Comparison of ENCODE assay signal across 8 cellular contexts in genomic region chr6:135180458-135181332, GRCh38. TPM values are rescaled to one million over a fixed set of nuclear protein-coding genes. Genes with fewer than 3 reads are reported as not detected.
DNase-seq lines count a peak whose midpoint lies in the region; ATAC-seq, FAIRE-seq and TF ChIP-seq lines count a peak whose summit lies in the region.

MYB (plus strand) TSS chr6:135181308; CDS start chr6:135181514, 206 bp downstream.

- H3K27ac Mint-ChIP-seq in activated B cell treated with CpG ODN at 0.5 μM for 24 hours, result peak within 1 kb of the TSS; percentile 88
- H3K27ac Mint-ChIP-seq in central memory CD8-positive, alpha-beta T cell (ENCODE audit: low read depth), result peak within 1 kb of the TSS; percentile 42

- H3K9me3 Mint-ChIP-seq in activated B cell treated with CpG ODN at 0.5 μM for 24 hours, result no peaks in the 10 kb centered on the region
- no peaks in the 10 kb centered on the region for H3K9me3 Mint-ChIP-seq in central memory CD8-positive, alpha-beta T cell

- DNase-seq in BE2C (peak; percentile 75), GM19238 (ENCODE audit: insufficient read length, low spot score) (peak; percentile 79), NCI-H446 treated with DMSO at 0.1 percent for 48 hours (lab: John Stamatoyannopoulos, UW) (peak; percentile 47), activated B cell treated with CpG ODN at 0.5 μM for 24 hours (peak; percentile 64), HepG2 (ENCODE audit: low spot score) (no peak)
- peak; percentile 31 to 45 for DNase-seq in central memory CD8-positive, alpha-beta T cell (ENCODE audit: low spot score in 2 of 2)
- peak; percentile 47 to 66 (median 55) for DNase-seq in stimulated activated CD4-positive, alpha-beta T cell treated with anti-CD3 and anti-CD28 coated beads, TNF-alpha, amount 100 ng/mL, for 48 hours (ENCODE audit: low read depth in 3 of 3)

- 9% methylated on average over 31 of the region's 83 CpGs for WGBS in HepG2 (ENCODE audit: low lambda C conversion rate)

- no peak for TF ChIP-seq POLR2A in HepG2 (IDR thresholded peaks at IDR 0.05; ENCODE audit: insufficient read depth in 1 of 2, low read depth in 2 of 2, low read length in 2 of 2)

- peak within 1 kb of the TSS; percentile 87 for H3K4me2 ChIP-seq in HepG2 (ENCODE audit: low read depth, low read length)

- no peak for TF ChIP-seq RAD21 in HepG2 (CRISPR knock-in tag; IDR thresholded peaks at IDR 0.05)

- H3K4me3 ChIP-seq in BE2C (ENCODE audit: low read depth, low read length), result peak within 1 kb of the TSS; percentile 73
- H3K4me3 ChIP-seq in HepG2 (replicated peaks in 1 of 3; ENCODE audit: insufficient read depth in 1 of 3, low read depth in 2 of 3, low read length in 3 of 3), result peak within 1 kb of the TSS; percentile 38 to 76 (median 57)

- POLR2A ChIA-PET in activated B cell treated with CpG ODN at 0.5 μM for 24 hours (lab: Charles Lee) (interaction anchor here (0.5 to 2.8 kb wide), 6 partner anchors 9 to 1109 kb away, joined by 3 to 16 read pairs (median 5); partner anchors contain the start of genes BCLAF1 and HBS1L), HepG2 (lab: Yijun Ruan, JAX) (no interaction called here)

- H3K9me3 ChIP-seq in BE2C (no peaks in the 10 kb centered on the region; the same call in 1 of the 2 replicates), HepG2 (ENCODE audit: low read length) (no peaks in the 10 kb centered on the region)

- no peaks in the 10 kb centered on the region for H4K20me1 ChIP-seq in HepG2 (ENCODE audit: insufficient read depth, low read length)

- no TSS peak for BruUV-seq in HepG2 (replicated peaks; lab: Mats Ljungman, UMichigan)

- no peak for TF ChIP-seq CTCF in BE2C (IDR thresholded peaks at IDR 0.05; ENCODE audit: low read depth, low read length)
- TF ChIP-seq CTCF in activated B cell treated with CpG ODN at 0.5 μM for 24 hours (IDR thresholded peaks at IDR 0.05), result no peak
- TF ChIP-seq CTCF in HepG2 (CRISPR knock-in tag; IDR thresholded peaks at IDR 0.05), result no peak

- peaks cover 27% of the 10 kb centered on the region for H3K27me3 ChIP-seq in BE2C
- peaks cover 7 to 54% of the 10 kb centered on the region in 2 experiments for H3K27me3 ChIP-seq in HepG2 (ENCODE audit: control insufficient read depth in 1 of 2, insufficient read depth in 2 of 2, low read length in 2 of 2)

- peak; percentile 45 for ATAC-seq in HG03432 (IDR thresholded peaks at IDR 0.05; ENCODE audit: unreplicated experiment)
- peak; percentile 51 for ATAC-seq in activated B cell treated with CpG ODN at 0.5 μM for 24 hours (ENCODE audit: low read depth)
- peak; percentile 57 for ATAC-seq in central memory CD8-positive, alpha-beta T cell (replicated peaks; ENCODE audit: extremely low read depth, poor library complexity, severe bottlenecking)
- peak; percentile 80 for ATAC-seq in HepG2

- H3K4me3 Mint-ChIP-seq in activated B cell treated with CpG ODN at 0.5 μM for 24 hours, result peak within 1 kb of the TSS; percentile 87
- peak within 1 kb of the TSS; percentile 90 for H3K4me3 Mint-ChIP-seq in central memory CD8-positive, alpha-beta T cell

- H3K9ac ChIP-seq in HepG2 (ENCODE audit: insufficient read depth, low read depth, low read length), result no peak within 1 kb of the TSS

- no peaks in the 10 kb centered on the region for H3K27me3 Mint-ChIP-seq in activated B cell treated with CpG ODN at 0.5 μM for 24 hours
- no peaks in the 10 kb centered on the region for H3K27me3 Mint-ChIP-seq in central memory CD8-positive, alpha-beta T cell

- intact Hi-C loops in activated B cell treated with CpG ODN at 0.5 μM for 24 hours (cut with micrococcal nuclease) (loop anchor here (1.0 to 5.0 kb wide), 9 partner anchors 17 to 1228 kb away; partner anchors contain the start of genes AHI1, BCLAF1 and TBPL1), HepG2 (cut with micrococcal nuclease; ENCODE audit: unreplicated experiment) (loop anchor here (5.0 kb wide), 1 partner anchor 33 kb away; no protein-coding TSS in a partner anchor)

- TF ChIP-seq EP300 in HepG2 (IDR thresholded peaks at IDR 0.05; ENCODE audit: low read depth in 2 of 2, low read length in 2 of 2) (no peak), HepG2 (CRISPR knock-in tag; IDR thresholded peaks at IDR 0.05; ENCODE audit: borderline replicate concordance) (no peak)

- no peaks in the 10 kb centered on the region for H3K36me3 ChIP-seq in BE2C
- H3K36me3 ChIP-seq in HepG2 (replicated peaks in 1 of 2; ENCODE audit: control insufficient read depth in 1 of 2, insufficient read depth in 2 of 2, low read length in 2 of 2), result no peaks in the 10 kb centered on the region

- H2AFZ ChIP-seq in HepG2 (ENCODE audit: low read length), result peak within 1 kb of the TSS; percentile 52

- no peak within 1 kb of the TSS for H3K27ac ChIP-seq in HepG2 (ENCODE audit: extremely low read length, insufficient read depth, low read length)

- H3K36me3 Mint-ChIP-seq in activated B cell treated with CpG ODN at 0.5 μM for 24 hours (ENCODE audit: low read depth), result peaks cover 3% of the 10 kb centered on the region
- peaks cover 7% of the 10 kb centered on the region for H3K36me3 Mint-ChIP-seq in central memory CD8-positive, alpha-beta T cell (ENCODE audit: insufficient read depth)

- FAIRE-seq in HepG2 (lab: Jason Lieb, UNC), result no peak

- peaks cover 41% of the 10 kb centered on the region for H3K4me1 Mint-ChIP-seq in activated B cell treated with CpG ODN at 0.5 μM for 24 hours
- peaks cover 25% of the 10 kb centered on the region for H3K4me1 Mint-ChIP-seq in central memory CD8-positive, alpha-beta T cell

- H3K4me1 ChIP-seq in BE2C (no peaks in the 10 kb centered on the region), HepG2 (ENCODE audit: insufficient read depth, low read length) (peaks cover 28% of the 10 kb centered on the region)

- in situ Hi-C loops in HepG2 (cut with HindIII; ENCODE audit: extremely low pct_ligation_motif_present, low pct_unique_long_range_greater_than_20kb), result no loop called here

- H3K79me2 ChIP-seq in HepG2 (ENCODE audit: insufficient read depth, low read length), result no peaks in the 10 kb centered on the region

- CTCF ChIA-PET in activated B cell treated with CpG ODN at 0.5 μM for 24 hours (lab: Charles Lee), result interaction anchor here (0.6 to 1.0 kb wide), 2 partner anchors 21 to 36 kb away, joined by 3 read pairs; no protein-coding TSS in a partner anchor
- CTCF ChIA-PET in HepG2 (lab: Yijun Ruan, JAX; ENCODE audit: low intra/inter-chr PET ratio, low total read pairs), result no interaction called here

TF ChIP-seq in HepG2, 621 proteins besides CTCF, POLR2A, EP300 and RAD21 (continues in another document):
- TF ChIP-seq ZNF761 (CRISPR knock-in tag; conservative IDR thresholded peaks at IDR 0.05) (no peak), MIXL1 (CRISPR knock-in tag; IDR thresholded peaks at IDR 0.05) (no peak), KLF9 (CRISPR knock-in tag; IDR thresholded peaks at IDR 0.05; ENCODE audit: low read depth) (no peak), NFE2L1 (CRISPR knock-in tag; IDR thresholded peaks at IDR 0.05; ENCODE audit: borderline replicate concordance) (no peak), TMF1 (CRISPR knock-in tag; IDR thresholded peaks at IDR 0.05; ENCODE audit: low read depth) (0 out of 2 replicates have a peak, but pooled peaks have one; percentile 38), CBX2 (IDR thresholded peaks at IDR 0.05; ENCODE audit: low read depth, low read length) (no peak), CBX2 (CRISPR knock-in tag; IDR thresholded peaks at IDR 0.05; ENCODE audit: low read depth) (no peak), HIC2 (CRISPR knock-in tag; IDR thresholded peaks at IDR 0.05; ENCODE audit: low read depth) (no peak)

RNA-seq across cellular contexts. Expression of gene MYB, which starts in this region (rescaled TPM):
- 1.2 TPM for polyA plus RNA-seq in BE2C (2012; ENCODE audit: insufficient read depth, insufficient read length, low read depth)
- total RNA-seq in activated B cell treated with CpG ODN at 0.5 μM for 24 hours (2.8 and 3.2 TPM in 2 replicates), HepG2 (2016; rRNA removed; fragmentation: Illumina TruSeq; extraction: Trizol) (0.20 and 0.44 TPM in 2 replicates)
- 0.44 TPM in 1 of 2 replicates, not detected in the other for total RNA-seq in HepG2 (2016; cell fraction: cytosol; rRNA removed; fragmentation: Illumina TruSeq; extraction: Trizol; ENCODE audit: low read depth)
- 0.15 TPM in 2 replicates for total RNA-seq in HepG2 (2016; cell fraction: insoluble cytoplasmic fraction; rRNA removed; fragmentation: Illumina TruSeq; extraction: Trizol)
- 0.09 TPM in 1 of 2 replicates, not detected in the other for total RNA-seq in HepG2 (2016; cell fraction: membrane; rRNA removed; fragmentation: Illumina TruSeq; extraction: Trizol)
- total RNA-seq in HepG2 (2016; cell fraction: nucleus; rRNA removed; fragmentation: Illumina TruSeq; extraction: Trizol), result 0.31 and 0.40 TPM in 2 replicates
- polyA plus RNA-seq in HepG2 (2011; rRNA removed), result 0.04 TPM in 1 of 2 replicates, not detected in the other
- polyA plus RNA-seq in HepG2 (2011; cell fraction: cytosol; rRNA removed), result 0.03 TPM in 1 of 2 replicates, not detected in the other
- not detected in 2 replicates for polyA plus RNA-seq in HepG2 (2011; cell fraction: nucleus; rRNA removed)
- 0.11 TPM in 1 of 2 replicates, not detected in the other for polyA plus RNA-seq in HepG2 (2012)
- 0.07 TPM in 1 of 2 replicates, not detected in the other for polyA plus RNA-seq in HepG2 (2016; cell fraction: cytosol; fragmentation: Illumina TruSeq; extraction: Trizol; ENCODE audit: low read depth)
- polyA plus RNA-seq in HepG2 (2016; cell fraction: insoluble cytoplasmic fraction; fragmentation: Illumina TruSeq; extraction: Trizol; ENCODE audit: low read depth), result 0.15 and 0.20 TPM in 2 replicates
- 0.08 TPM in 1 of 2 replicates, not detected in the other for polyA plus RNA-seq in HepG2 (2016; cell fraction: membrane; fragmentation: Illumina TruSeq; extraction: Trizol; ENCODE audit: low read depth)
- polyA plus RNA-seq in HepG2 (2016; cell fraction: nucleus; fragmentation: Illumina TruSeq; extraction: Trizol; ENCODE audit: insufficient read depth, low read depth), result 0.25 and 0.31 TPM in 2 replicates
- 2.4 TPM in 1 of 2 replicates, not detected in the other for polyA minus RNA-seq in HepG2 (2011; rRNA and poly(A)+ RNA removed; ENCODE audit: low replicate concordance)
- polyA minus RNA-seq in HepG2 (2011; cell fraction: cytosol; rRNA and poly(A)+ RNA removed), result not detected in 2 replicates
- polyA minus RNA-seq in HepG2 (2011; cell fraction: nucleus; rRNA and poly(A)+ RNA removed), result not detected in 2 replicates
